27 cellular contexts compared by ENCODE assay signal in the genomic region with DNA sequence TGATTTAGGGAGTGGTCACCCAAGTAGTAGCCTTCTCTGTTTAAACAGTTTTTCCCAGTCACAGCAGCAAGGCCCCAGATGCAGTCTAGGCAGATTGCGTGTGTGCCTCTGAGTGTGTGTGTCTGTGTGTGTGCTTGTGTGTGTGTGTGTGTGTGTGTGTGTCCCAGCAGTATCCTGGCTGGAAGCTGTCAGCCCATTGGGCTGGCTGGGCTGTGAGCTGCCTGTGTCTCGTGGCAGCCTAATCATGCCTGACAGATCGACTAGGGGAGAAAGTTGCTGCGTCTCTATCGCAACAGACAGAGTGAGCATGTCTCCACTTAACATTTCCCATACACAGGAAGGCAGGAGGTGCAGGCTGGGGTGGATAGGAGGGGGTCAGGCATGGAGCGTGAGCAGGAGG. TPM values are rescaled to one million over a fixed set of nuclear protein-coding genes. Genes with fewer than 3 reads are reported as not detected.
"Had no signal": no experiment of that assay in that cellular context is flagged by ENCODE, and none has a peak within 500 bp of the region (broad histone marks: within the 10 kb centered on the region; RNA-seq: fewer than 3 reads in every experiment).

No MANE protein-coding gene starts in this region.

- FAIRE-seq: kidney, pancreas, small intestine had no signal

- H3K9me3 ChIP-seq: body of pancreas, left lung, pancreas, right lobe of liver, suprapubic skin, tibial nerve, vagina had no signal

- H3K27ac ChIP-seq: body of pancreas, epithelial cell of prostate, left lung, pancreas, right lobe of liver, stomach, suprapubic skin, tibial nerve, vagina had no signal

- ATAC-seq: activated naive CD8-positive, alpha-beta T cell treated with anti-CD3 and anti-CD28 coated beads, Interleukin-2, amount 50 U/mL, for 24 hours; body of pancreas; left lung; naive thymus-derived CD8-positive, alpha-beta T cell; pancreas; right lobe of liver; stimulated activated effector memory CD8-positive, alpha-beta T cell treated with anti-CD3 and anti-CD28 coated beads, Interleukin-12 subunit alpha, Interleukin-12 subunit beta, amount 100 ng/mL, for 72 hours had no signal

- H3K27ac Mint-ChIP-seq: activated CD4-positive, alpha-beta memory T cell treated with anti-CD3 and anti-CD28 coated beads for 36 hours; activated naive CD8-positive, alpha-beta T cell treated with anti-CD3 and anti-CD28 coated beads, Interleukin-2, amount 50 U/mL, for 24 hours; stimulated activated effector memory CD8-positive, alpha-beta T cell treated with anti-CD3 and anti-CD28 coated beads, Interleukin-12 subunit alpha, Interleukin-12 subunit beta, amount 100 ng/mL, for 72 hours; T-helper 1 cell treated with Interleukin-12 subunit alpha and Interleukin-12 subunit beta and Interleukin-4 antibody, amounts not matched to agents 30 μg/mL and 1 μg/mL, for 36 hours had no signal

- H3K4me1 Mint-ChIP-seq: activated naive CD8-positive, alpha-beta T cell treated with anti-CD3 and anti-CD28 coated beads, Interleukin-2, amount 50 U/mL, for 24 hours; naive thymus-derived CD8-positive, alpha-beta T cell; stimulated activated effector memory CD8-positive, alpha-beta T cell treated with anti-CD3 and anti-CD28 coated beads, Interleukin-12 subunit alpha, Interleukin-12 subunit beta, amount 100 ng/mL, for 72 hours had no signal

- H3K27me3 Mint-ChIP-seq: activated naive CD8-positive, alpha-beta T cell treated with anti-CD3 and anti-CD28 coated beads, Interleukin-2, amount 50 U/mL, for 24 hours had no signal

- DNase-seq: activated CD4-positive, alpha-beta memory T cell treated with anti-CD3 and anti-CD28 coated beads for 36 hours; activated CD4-positive, alpha-beta T cell treated with anti-CD3 and anti-CD28 coated beads for 48 hours; activated CD4-positive, CD25-positive, alpha-beta regulatory T cell; activated effector memory CD4-positive, alpha-beta T cell treated with anti-CD3 and anti-CD28 coated beads, Interleukin-2, amount 50 U/mL, for 16 hours; activated naive CD4-positive, alpha-beta T cell treated with anti-CD3 and anti-CD28 coated beads, Interleukin-2, amount 50 U/mL, for 16 hours; activated naive CD8-positive, alpha-beta T cell treated with anti-CD3 and anti-CD28 coated beads, Interleukin-2, amount 50 U/mL, for 24 hours; body of pancreas; foreskin fibroblast; kidney; left lung; naive thymus-derived CD8-positive, alpha-beta T cell; pancreas; right lobe of liver; small intestine; stimulated activated CD4-positive, alpha-beta T cell treated with anti-CD3 and anti-CD28 coated beads, Interleukin-2, amount 100 ng/mL, for 24 hours; stomach; T1000 had no signal

- H3K27me3 ChIP-seq: body of pancreas, left lung, pancreas, right lobe of liver, tibial nerve, vagina had no signal

- H3K9me3 Mint-ChIP-seq: activated naive CD8-positive, alpha-beta T cell treated with anti-CD3 and anti-CD28 coated beads, Interleukin-2, amount 50 U/mL, for 24 hours had no signal

- H3K36me3 Mint-ChIP-seq: activated CD4-positive, alpha-beta memory T cell treated with anti-CD3 and anti-CD28 coated beads for 36 hours; stimulated activated effector memory CD8-positive, alpha-beta T cell treated with anti-CD3 and anti-CD28 coated beads, Interleukin-12 subunit alpha, Interleukin-12 subunit beta, amount 100 ng/mL, for 72 hours had no signal

- H3K4me3 Mint-ChIP-seq: activated CD4-positive, alpha-beta memory T cell treated with anti-CD3 and anti-CD28 coated beads for 36 hours; activated naive CD8-positive, alpha-beta T cell treated with anti-CD3 and anti-CD28 coated beads, Interleukin-2, amount 50 U/mL, for 24 hours; naive thymus-derived CD8-positive, alpha-beta T cell; stimulated activated effector memory CD8-positive, alpha-beta T cell treated with anti-CD3 and anti-CD28 coated beads, Interleukin-12 subunit alpha, Interleukin-12 subunit beta, amount 100 ng/mL, for 72 hours; T-helper 1 cell treated with Interleukin-12 subunit alpha and Interleukin-12 subunit beta and Interleukin-4 antibody, amounts not matched to agents 30 μg/mL and 1 μg/mL, for 36 hours had no signal

- H3K4me3 ChIP-seq: body of pancreas, left lung, lung, pancreas, right lobe of liver, stomach, suprapubic skin, tibial nerve, vagina had no signal

- H3K36me3 ChIP-seq: left lung, pancreas, right lobe of liver, stomach, suprapubic skin, tibial nerve, vagina had no signal

- H3K4me1 ChIP-seq: body of pancreas, left lung, pancreas, right lobe of liver, stomach, suprapubic skin, tibial nerve, vagina had no signal

RNA-seq across cellular contexts. Expression of a gene that starts 42.9 kb away (rescaled TPM):
- total RNA-seq: activated CD4-positive, alpha-beta memory T cell treated with anti-CD3 and anti-CD28 coated beads for 36 hours; cardiac septum; fibroblast of lung; kidney; naive thymus-derived CD8-positive, alpha-beta T cell; pulmonary artery endothelial cell; stomach; suprapubic skin; tibial nerve; vagina had no signal
